Comparison of ENCODE assay signal across 16 cellular contexts in the genomic region with DNA sequence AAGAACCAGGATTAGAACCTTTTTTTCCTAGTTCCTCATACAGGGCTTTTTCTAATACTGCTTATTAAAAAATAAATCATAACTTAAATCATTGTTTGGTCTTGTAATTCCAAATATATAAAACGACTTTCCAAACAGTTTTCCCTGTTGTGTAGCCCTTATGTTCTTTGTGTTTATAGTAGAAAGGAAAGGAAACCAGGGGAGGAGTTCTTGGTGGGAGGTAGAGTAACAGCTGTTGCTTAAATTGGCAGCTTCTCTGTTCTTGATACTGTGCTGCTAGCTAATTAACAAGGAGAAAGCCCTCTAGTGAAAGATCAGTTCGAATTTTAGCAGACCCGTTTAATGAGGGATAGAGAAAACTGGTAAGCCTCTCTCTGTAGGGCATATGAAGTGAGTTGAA. TPM values are rescaled to one million over a fixed set of nuclear protein-coding genes. Genes with fewer than 3 reads are reported as not detected.
DNase-seq lines count a peak whose midpoint lies in the region; ATAC-seq and TF ChIP-seq lines count a peak whose summit lies in the region.
"Had no signal": no experiment of that assay in that cellular context is flagged by ENCODE, and none has a peak within 500 bp of the region (broad histone marks: within the 10 kb centered on the region; RNA-seq: fewer than 3 reads in every experiment).

No MANE protein-coding gene starts in this region.

- H3K36me3 Mint-ChIP-seq in GM23338 (ENCODE audit: low read depth) (peaks cover 9% of the 10 kb centered on the region; the same call in 2 of the 3 replicates), endodermal cell (ENCODE audit: low read depth) (peaks cover 19% of the 10 kb centered on the region), nephron progenitor cell (ENCODE audit: low read depth) (peaks cover 14% of the 10 kb centered on the region)

- no peak overlapping the region for H2AFZ ChIP-seq in GM23338
- H2AFZ ChIP-seq: parathyroid adenoma had no signal

- no peaks in the 10 kb centered on the region for H3K9me2 ChIP-seq in GM23338 (ENCODE audit: insufficient read depth)

- H3K36me3 ChIP-seq in GM23338 (ENCODE audit: insufficient read depth) (peaks cover 6% of the 10 kb centered on the region; the same call in 1 of the 2 replicates), endodermal cell (ENCODE audit: control insufficient read depth, insufficient read depth, low read length) (peaks cover 42% of the 10 kb centered on the region)

- H3K4me3 ChIP-seq in GM23338: no peak overlapping the region
- no peak overlapping the region for H3K4me3 ChIP-seq in endodermal cell (ENCODE audit: low read length)

- no peaks in the 10 kb centered on the region for H3K9me3 Mint-ChIP-seq in GM23338
- H3K9me3 Mint-ChIP-seq in endodermal cell: no peaks in the 10 kb centered on the region
- H3K9me3 Mint-ChIP-seq in nephron progenitor cell: no peaks in the 10 kb centered on the region
- H3K9me3 Mint-ChIP-seq: activated naive CD4-positive, alpha-beta T cell treated with anti-CD3 and anti-CD28 coated beads, Interleukin-2, amount 10 ng/mL, durations not matched to agents 7 days and 5 days; IgD-negative memory B cell had no signal

- H3K79me2 ChIP-seq in GM23338 (replicated peaks; ENCODE audit: insufficient read depth): peaks cover 35% of the 10 kb centered on the region

- no peaks in the 10 kb centered on the region for H3K9me3 ChIP-seq in endodermal cell (ENCODE audit: control insufficient read depth, low read length)

- H3K4me1 Mint-ChIP-seq in GM23338 (no peaks in the 10 kb centered on the region), endodermal cell (peaks cover 3% of the 10 kb centered on the region), nephron progenitor cell (peaks cover 11% of the 10 kb centered on the region)

- 57 to 71% methylated on average over 2 to 3 of the region's 3 CpGs for WGBS in endodermal cell (ENCODE audit: insufficient coverage in 1 of 2, insufficient read length in 1 of 2), 2 experiments

- H3K27me3 Mint-ChIP-seq in GM23338 (ENCODE audit: insufficient read depth, low read depth, poor library complexity) (no peaks in the 10 kb centered on the region), endodermal cell (ENCODE audit: insufficient read depth) (no peaks in the 10 kb centered on the region), nephron progenitor cell (ENCODE audit: low read depth, poor library complexity) (no peaks in the 10 kb centered on the region)
- H3K27me3 Mint-ChIP-seq: activated naive CD4-positive, alpha-beta T cell treated with anti-CD3 and anti-CD28 coated beads, Interleukin-2, amount 10 ng/mL, durations not matched to agents 7 days and 5 days; IgD-negative memory B cell had no signal

- no peak overlapping the region for H3K4me3 Mint-ChIP-seq in GM23338
- H3K4me3 Mint-ChIP-seq in endodermal cell: no peak overlapping the region
- H3K4me3 Mint-ChIP-seq in nephron progenitor cell: no peak overlapping the region
- H3K4me3 Mint-ChIP-seq: activated naive CD4-positive, alpha-beta T cell treated with anti-CD3 and anti-CD28 coated beads, Interleukin-2, amount 10 ng/mL, durations not matched to agents 7 days and 5 days; IgD-negative memory B cell had no signal

- H3K27me3 ChIP-seq in GM23338 (ENCODE audit: insufficient read depth) (no peaks in the 10 kb centered on the region), endodermal cell (ENCODE audit: control insufficient read depth, insufficient read depth, low read length, poor library complexity, severe bottlenecking) (no peaks in the 10 kb centered on the region)

- TF ChIP-seq CTCF in GM23338 (conservative IDR thresholded peaks at IDR 0.05; ENCODE audit: low read depth in 2 of 2): no peak
- no peak for TF ChIP-seq CTCF in endodermal cell (conservative IDR thresholded peaks at IDR 0.05)
- no peak for TF ChIP-seq CTCF in nephron progenitor cell (IDR thresholded peaks at IDR 0.05)

- DNase-seq in GM23338 (ENCODE audit: low spot score) (no peak), NCI-H446 (lab: John Stamatoyannopoulos, UW) (peak; percentile 19 to 41), endodermal cell (no peak), nephron progenitor cell (no peak), activated gamma-delta T cell treated with Interleukin-2 at 50 U/mL for 16 hours (no peak)
- DNase-seq: activated CD4-positive, CD25-positive, alpha-beta regulatory T cell treated with anti-CD3 and anti-CD28 coated beads, Interleukin-2, amount 50 U/mL, for 72 hours; activated CD8-positive, alpha-beta memory T cell treated with anti-CD3 and anti-CD28 coated beads, Interleukin-2, amount 50 U/mL, for 48 hours; activated naive CD4-positive, alpha-beta T cell treated with anti-CD3 and anti-CD28 coated beads, Interleukin-2, amount 10 ng/mL, durations not matched to agents 7 days and 5 days; effector memory CD4-positive, alpha-beta T cell; H7; NCI-H526 treated with DMSO at 0.1 percent for 48 hours; stimulated activated CD4-positive, alpha-beta T cell treated with anti-CD3 and anti-CD28 coated beads, Interleukin-12 subunit alpha, Interleukin-12 subunit beta, amount 100 ng/mL, for 4 hours had no signal

- H3K4me1 ChIP-seq in GM23338 (ENCODE audit: insufficient read depth) (no peaks in the 10 kb centered on the region), endodermal cell (ENCODE audit: control insufficient read depth, insufficient read depth, low read length) (no peaks in the 10 kb centered on the region)
- H3K4me1 ChIP-seq: parathyroid adenoma had no signal

- H4K20me1 ChIP-seq in GM23338 (replicated peaks; ENCODE audit: insufficient read depth): no peaks in the 10 kb centered on the region; the same call in 1 of the 2 replicates

- H3K27ac Mint-ChIP-seq in GM23338: no peak overlapping the region
- peak overlapping the region; percentile 74 for H3K27ac Mint-ChIP-seq in endodermal cell
- H3K27ac Mint-ChIP-seq in nephron progenitor cell: peak overlapping the region; percentile 63
- H3K27ac Mint-ChIP-seq: activated naive CD4-positive, alpha-beta T cell treated with anti-CD3 and anti-CD28 coated beads, Interleukin-2, amount 10 ng/mL, durations not matched to agents 7 days and 5 days; IgD-negative memory B cell had no signal

- H3F3A ChIP-seq in GM23338 (replicated peaks; ENCODE audit: low read depth): no peaks in the 10 kb centered on the region

- H3K9ac ChIP-seq in endodermal cell (ENCODE audit: extremely low read depth, low read length, poor library complexity, severe bottlenecking): no peak overlapping the region
- H3K9ac ChIP-seq: parathyroid adenoma had no signal

- ATAC-seq in GM23338 (no peak), HG02870 (IDR thresholded peaks at IDR 0.05; ENCODE audit: unreplicated experiment) (no peak), GM18867 (IDR thresholded peaks at IDR 0.05; ENCODE audit: unreplicated experiment) (no peak)

- H3K27ac ChIP-seq in GM23338 (ENCODE audit: low read depth): peak overlapping the region; percentile 78
- H3K27ac ChIP-seq in endodermal cell (ENCODE audit: low read depth, low read length): no peak overlapping the region
- H3K27ac ChIP-seq: parathyroid adenoma had no signal

- no peak overlapping the region for H3K4me2 ChIP-seq in GM23338

TF ChIP-seq in GM23338, 12 proteins besides CTCF, POLR2A, EP300 and RAD21:
- TF ChIP-seq ETS1 (IDR thresholded peaks at IDR 0.05): no peak
- no peak for TF ChIP-seq STAT1 (IDR thresholded peaks at IDR 0.05; ENCODE audit: unreplicated experiment)
- no peak for TF ChIP-seq ZNF114 (CRISPR knock-in tag; IDR thresholded peaks at IDR 0.05)
TF ChIP-seq in GM23338: peak in this region for 0.

RNA-seq across cellular contexts. Expression of gene SRP54, which starts 15.0 kb away (rescaled TPM):
- total RNA-seq in GM23338 (2014; rRNA removed; shearing (Covaris generic)): 61.6 and 77.5 TPM in 2 replicates
- 53.4 and 60.4 TPM in 2 replicates for polyA plus RNA-seq in GM23338 (2016; fragmentation: Nextera tagmentation; extraction: Ambion mirVana)
- 10 to 100 TPM; 58.3 to 80.3 TPM for total RNA-seq in endodermal cell
- polyA plus RNA-seq in endodermal cell (2013, experiment 1 of 2): 49.2 TPM
- polyA plus RNA-seq in endodermal cell (2013, experiment 2 of 2): 45.7 TPM

RNA-seq across cellular contexts. Expression of gene FAM177A1, which starts 48.3 kb away (rescaled TPM):
- total RNA-seq in GM23338 (2014; rRNA removed; shearing (Covaris generic)): 21.0 and 22.8 TPM in 2 replicates
- 72.5 and 74.9 TPM in 2 replicates for polyA plus RNA-seq in GM23338 (2016; fragmentation: Nextera tagmentation; extraction: Ambion mirVana)
- 10 to 100 TPM; 74.8 to 92.3 TPM for total RNA-seq in endodermal cell
- 44.5 TPM for polyA plus RNA-seq in endodermal cell (2013, experiment 1 of 2)
- polyA plus RNA-seq in endodermal cell (2013, experiment 2 of 2): 46.0 TPM

Comparison
In these comparisons a context has a peak if more than half of its experiments do, and no peak if none do; other contexts are left out.
1. DNase-seq: peak in NCI-H446 (2 of 2); none in GM23338 (single experiment), endodermal cell (single experiment), nephron progenitor cell (single experiment) and activated gamma-delta T cell treated with Interleukin-2 at 50 U/mL for 16 hours (single experiment).